In genomic region chr19:7618366-7618765, GRCh38 we compare ENCODE assay signal across 13 cellular contexts. TPM values are rescaled to one million over a fixed set of nuclear protein-coding genes. Genes with fewer than 3 reads are reported as not detected.
DNase-seq lines count a peak whose midpoint lies in the region; ATAC-seq and TF ChIP-seq lines count a peak whose summit lies in the region.
"Had no signal": no experiment of that assay in that cellular context is flagged by ENCODE, and none has a peak within 500 bp of the region (broad histone marks: within the 10 kb centered on the region; RNA-seq: fewer than 3 reads in every experiment).

No MANE protein-coding gene starts in this region.

- H3K4me1 Mint-ChIP-seq in CD4-positive, alpha-beta memory T cell = peaks cover 0 to 4% (median 2%) of the 10 kb centered on the region in 4 donors

- H3K4me3 Mint-ChIP-seq in CD4-positive, alpha-beta memory T cell = no peak overlapping the region

- H3K27me3 ChIP-seq in CD4-positive, alpha-beta memory T cell (ENCODE audit: insufficient read depth, low read length) = no peaks in the 10 kb centered on the region
- H3K27me3 ChIP-seq in colonic mucosa (no peaks in the 10 kb centered on the region), mucosa of stomach (ENCODE audit: control insufficient read depth, insufficient read depth, low read length) (no peaks in the 10 kb centered on the region)
- H3K27me3 ChIP-seq: BLaER1 had no signal

- no peak overlapping the region for H3K4me3 ChIP-seq in CD4-positive, alpha-beta memory T cell (ENCODE audit: low read length in 2 of 2)
- H3K4me3 ChIP-seq in colonic mucosa (no peak overlapping the region), mucosa of stomach (ENCODE audit: low read length) (no peak overlapping the region)
- H3K4me3 ChIP-seq: BLaER1, smooth muscle cell had no signal

- ATAC-seq in HG03460 (IDR thresholded peaks at IDR 0.05; ENCODE audit: unreplicated experiment) = no peak
- ATAC-seq: naive thymus-derived CD4-positive, alpha-beta T cell had no signal

- peak overlapping the region in 4 of 7 donors; percentile 19 to 48 (median 32) for H3K27ac Mint-ChIP-seq in CD4-positive, alpha-beta memory T cell

- peaks cover 30 to 44% of the 10 kb centered on the region in 2 donors for H3K36me3 Mint-ChIP-seq in CD4-positive, alpha-beta memory T cell

- no peaks in the 10 kb centered on the region for H3K27me3 Mint-ChIP-seq in CD4-positive, alpha-beta memory T cell
- H3K27me3 Mint-ChIP-seq: naive thymus-derived CD4-positive, alpha-beta T cell had no signal

- POLR2A ChIA-PET in CD4-positive, alpha-beta memory T cell (lab: Charles Lee; ENCODE audit: partially characterized antibody) = interaction anchor here (1.2 kb wide), 1 partner anchor 11 kb away, joined by 6 read pairs; the partner anchor contains the start of genes PET100 and XAB2

- peaks cover 31% of the 10 kb centered on the region for H3K36me3 ChIP-seq in CD4-positive, alpha-beta memory T cell (ENCODE audit: insufficient read depth, low read length)
- no peaks in the 10 kb centered on the region for H3K36me3 ChIP-seq in colonic mucosa
- H3K36me3 ChIP-seq in mucosa of stomach (ENCODE audit: control insufficient read depth, insufficient read depth, low read length) = peaks cover 11% of the 10 kb centered on the region

- no peak for DNase-seq in CD4-positive, alpha-beta memory T cell
- DNase-seq in NCI-H2196 treated with DMSO at 0.1 percent for 48 hours (lab: John Stamatoyannopoulos, UW; ENCODE audit: unreplicated experiment) = peak; percentile 34
- peak; percentile 41 for DNase-seq in colonic mucosa
- no peak for DNase-seq in RPMI8226
- DNase-seq in stimulated activated CD4-positive, alpha-beta T cell treated with anti-CD3 and anti-CD28 coated beads, Interleukin-1b, Interleukin-23, amount 100 ng/mL, for 48 hours = no peak
- DNase-seq in activated CD4-positive, CD25-positive, alpha-beta regulatory T cell (lab: John Stamatoyannopoulos, UW) = no peak
- DNase-seq: aorta; GF-D8; naive thymus-derived CD4-positive, alpha-beta T cell had no signal

- H3K9me3 ChIP-seq in CD4-positive, alpha-beta memory T cell (ENCODE audit: control insufficient read depth in 1 of 2, low read length in 2 of 2) = no peaks in the 10 kb centered on the region
- no peaks in the 10 kb centered on the region for H3K9me3 ChIP-seq in colonic mucosa
- H3K9me3 ChIP-seq in mucosa of stomach (ENCODE audit: control insufficient read depth, low read length) = no peaks in the 10 kb centered on the region
- H3K9me3 ChIP-seq: BLaER1 had no signal

- H3K4me1 ChIP-seq in CD4-positive, alpha-beta memory T cell (ENCODE audit: insufficient read depth, low read length) = no peaks in the 10 kb centered on the region
- H3K4me1 ChIP-seq in colonic mucosa (peaks cover 19% of the 10 kb centered on the region), mucosa of stomach (ENCODE audit: control insufficient read depth, insufficient read depth, low read length) (peaks cover 33% of the 10 kb centered on the region)
- H3K4me1 ChIP-seq: BLaER1 had no signal

- H3K27ac ChIP-seq in CD4-positive, alpha-beta memory T cell (ENCODE audit: low read depth, low read length) = no peak overlapping the region
- peak overlapping the region; percentile 82 for H3K27ac ChIP-seq in colonic mucosa
- H3K27ac ChIP-seq: BLaER1 had no signal

- CTCF ChIA-PET in CD4-positive, alpha-beta memory T cell (lab: Charles Lee; ENCODE audit: partially characterized antibody) = no interaction called here

- no peak for TF ChIP-seq CTCF in colonic mucosa (IDR thresholded peaks at IDR 0.05)

- intact Hi-C loops in CD4-positive, alpha-beta memory T cell (cut with micrococcal nuclease) = no loop called here
- intact Hi-C loops in colonic mucosa (cut with DNase I) = no loop called here

- H3K9ac ChIP-seq in colonic mucosa (ENCODE audit: low read depth in 2 of 2, low read length in 2 of 2) (peak overlapping the region in 1 of 2 donors; percentile 28), mucosa of stomach (ENCODE audit: low read length) (peak overlapping the region; percentile 11)
- H3K9ac ChIP-seq: BLaER1 had no signal

- H3K9me3 Mint-ChIP-seq in CD4-positive, alpha-beta memory T cell = peaks cover 0 to 6% (median 0%) of the 10 kb centered on the region in 8 donors

RNA-seq across cellular contexts. Expression of gene XAB2, which starts 11.0 kb away (rescaled TPM):
- 10 to 100 TPM; 75.6 to 77.2 TPM for total RNA-seq in CD4-positive, alpha-beta memory T cell
- 1 to 10 TPM; 5.4 to 9.6 TPM for polyA plus RNA-seq in CD4-positive, alpha-beta memory T cell
- 10 to 100 TPM; 28.3 to 48.1 TPM for total RNA-seq in colonic mucosa

RNA-seq across cellular contexts. Expression of gene PET100, which starts 11.2 kb away (rescaled TPM):
- total RNA-seq in CD4-positive, alpha-beta memory T cell = 100 to 1,000 TPM; 120 to 144 TPM
- polyA plus RNA-seq in CD4-positive, alpha-beta memory T cell = 100 to 1,000 TPM; 127 to 279 TPM
- total RNA-seq in colonic mucosa = 100 to 1,000 TPM; 118 to 141 TPM

RNA-seq across cellular contexts. Expression of gene PCP2, which starts 15.2 kb away (rescaled TPM):
- 1 to 10 TPM; 5.7 to 6.4 TPM for total RNA-seq in CD4-positive, alpha-beta memory T cell
- 1 to 10 TPM in 1 of 2 donors, under 1 TPM in 1; 0.96 to 1.2 TPM for polyA plus RNA-seq in CD4-positive, alpha-beta memory T cell
- under 1 TPM in 1 of 2 donors, not detected in 1; 0.32 TPM for total RNA-seq in colonic mucosa
- total RNA-seq: aorta, smooth muscle cell had no signal
- polyA plus RNA-seq: aorta; naive thymus-derived CD4-positive, alpha-beta T cell had no signal

RNA-seq across cellular contexts. Expression of gene STXBP2, which starts 18.5 kb away (rescaled TPM):
- 100 to 1,000 TPM; 219 to 220 TPM for total RNA-seq in CD4-positive, alpha-beta memory T cell
- 10 to 100 TPM; 73.1 to 88.8 TPM for polyA plus RNA-seq in CD4-positive, alpha-beta memory T cell
- total RNA-seq in colonic mucosa = 100 to 1,000 TPM; 166 to 212 TPM

RNA-seq across cellular contexts. Expression of gene CAMSAP3, which starts 22.7 kb away (rescaled TPM):
- total RNA-seq in CD4-positive, alpha-beta memory T cell = under 1 TPM; 0.15 to 0.19 TPM
- polyA plus RNA-seq in CD4-positive, alpha-beta memory T cell = under 1 TPM in 1 of 2 donors, not detected in 1; 0.07 TPM
- 10 to 100 TPM; 41.1 to 55.4 TPM for total RNA-seq in colonic mucosa
- total RNA-seq: aorta had no signal

Comparison
In these comparisons a context has a peak if more than half of its experiments do, and no peak if none do; other contexts are left out.
1. DNase-seq: peak in NCI-H2196 treated with DMSO at 0.1 percent for 48 hours (single experiment) and colonic mucosa (single experiment); none in CD4-positive, alpha-beta memory T cell (0 of 5), RPMI8226 (single experiment), stimulated activated CD4-positive, alpha-beta T cell treated with anti-CD3 and anti-CD28 coated beads, Interleukin-1b, Interleukin-23, amount 100 ng/mL, for 48 hours (single experiment) and activated CD4-positive, CD25-positive, alpha-beta regulatory T cell (0 of 4).
2. RNA of gene PCP2, which starts 15.2 kb away (total RNA-seq): 5.7 to 6.4 TPM in CD4-positive, alpha-beta memory T cell; 0.32 TPM in colonic mucosa; every median in the first group is over 4 times any median in the second.